Comparison of ENCODE assay signal across 9 cellular contexts in the genomic region with DNA sequence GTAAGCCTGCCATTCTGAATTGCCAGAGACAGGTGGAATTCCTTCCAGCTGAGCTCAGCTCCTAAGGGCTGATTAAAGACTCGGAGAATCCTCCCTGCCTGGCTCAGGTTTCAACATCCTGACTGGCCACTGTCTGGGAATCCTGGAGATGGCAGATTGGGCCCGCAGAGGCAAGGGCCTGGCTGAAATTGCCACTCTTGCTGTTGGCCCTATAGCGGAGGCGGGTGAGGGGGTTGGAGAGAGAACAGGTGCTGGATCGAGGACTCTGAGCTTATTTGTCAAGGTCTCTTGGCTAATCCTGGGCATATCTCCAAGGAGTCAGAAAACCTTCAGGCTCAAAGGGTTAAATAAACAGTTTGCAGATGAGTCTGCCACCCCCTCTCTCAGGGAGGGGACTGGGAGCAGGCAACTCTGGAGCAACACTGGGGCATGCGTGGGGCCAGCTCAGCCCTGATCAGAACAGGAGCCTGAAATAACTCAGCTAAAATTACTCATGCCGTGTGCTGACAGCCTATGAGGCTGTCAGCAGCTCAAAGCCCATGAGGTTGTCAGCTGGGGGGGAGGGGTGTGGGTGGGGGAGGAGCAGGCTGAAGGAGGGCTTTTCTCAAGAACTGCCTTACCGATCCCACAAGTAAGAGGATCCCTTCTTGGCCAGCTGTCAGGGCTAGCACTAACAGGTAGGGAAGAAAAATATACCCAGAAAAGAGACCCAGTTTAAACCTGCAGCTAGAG.
DNase-seq lines count a peak whose midpoint lies in the region; ATAC-seq and TF ChIP-seq lines count a peak whose summit lies in the region.
"Had no signal": no experiment of that assay in that cellular context is flagged by ENCODE, and none has a peak within 500 bp of the region (broad histone marks: within the 10 kb centered on the region; RNA-seq: fewer than 3 reads in every experiment).

No MANE protein-coding gene starts in this region.

- peaks cover 26% of the 10 kb centered on the region for H3K27me3 Mint-ChIP-seq in T-helper 2 cell treated with Interferon-gamma antibody and Interleukin-4, amounts not matched to agents 5 μg/mL and 100 μg/mL, for 36 hours (ENCODE audit: low read depth)

- peak overlapping the region; percentile 27 for H3K27ac ChIP-seq in rectal smooth muscle tissue (ENCODE audit: low read depth, low read length)
- H3K27ac ChIP-seq: neutrophil had no signal

- DNase-seq in EH (ENCODE audit: low read depth) (peak; percentile 86), LNCaP clone FGC (ENCODE audit: low read depth) (peak; percentile 96), glomerular visceral epithelial cell (ENCODE audit: extremely low spot score) (peak; percentile 87), NCI-H774 (lab: John Stamatoyannopoulos, UW) (no peak)
- peak; percentile 63 for DNase-seq in T-helper 2 cell treated with Interferon-gamma antibody and Interleukin-4, amounts not matched to agents 5 μg/mL and 100 μg/mL, for 36 hours (ENCODE audit: low spot score)

- peaks cover 13% of the 10 kb centered on the region for H3K4me1 Mint-ChIP-seq in T-helper 2 cell treated with Interferon-gamma antibody and Interleukin-4, amounts not matched to agents 5 μg/mL and 100 μg/mL, for 36 hours (ENCODE audit: low read depth)

- H3K4me3 Mint-ChIP-seq in T-helper 2 cell treated with Interferon-gamma antibody and Interleukin-4, amounts not matched to agents 5 μg/mL and 100 μg/mL, for 36 hours, result no peak overlapping the region

- no peak for TF ChIP-seq CTCF in LNCaP clone FGC (IDR thresholded peaks at IDR 0.05; ENCODE audit: control insufficient read depth, extremely low read depth, insufficient read depth)

- H3K36me3 ChIP-seq in rectal smooth muscle tissue (ENCODE audit: control insufficient read depth, insufficient read depth, low read length), result peaks cover 3% of the 10 kb centered on the region
- H3K36me3 ChIP-seq: neutrophil had no signal

- H3K9me3 Mint-ChIP-seq in T-helper 2 cell treated with Interferon-gamma antibody and Interleukin-4, amounts not matched to agents 5 μg/mL and 100 μg/mL, for 36 hours, result no peaks in the 10 kb centered on the region

- H3K4me3 ChIP-seq in LNCaP clone FGC (ENCODE audit: low read depth, low read length), result 0 out of 2 replicates have a peak overlapping the region, but pooled peaks have one; percentile 9
- no peak overlapping the region for H3K4me3 ChIP-seq in rectal smooth muscle tissue (ENCODE audit: low read length)

- H3K27me3 ChIP-seq in rectal smooth muscle tissue (ENCODE audit: control insufficient read depth, insufficient read depth, low read length), result no peaks in the 10 kb centered on the region

- ATAC-seq in HG03342 (IDR thresholded peaks at IDR 0.05; ENCODE audit: unreplicated experiment), result no peak
- ATAC-seq in GM18520 (IDR thresholded peaks at IDR 0.05; ENCODE audit: unreplicated experiment), result no peak

- H3K27ac Mint-ChIP-seq in T-helper 2 cell treated with Interferon-gamma antibody and Interleukin-4, amounts not matched to agents 5 μg/mL and 100 μg/mL, for 36 hours, result no peak overlapping the region

- H3K36me3 Mint-ChIP-seq in T-helper 2 cell treated with Interferon-gamma antibody and Interleukin-4, amounts not matched to agents 5 μg/mL and 100 μg/mL, for 36 hours (ENCODE audit: low read depth), result no peaks in the 10 kb centered on the region

- H3K4me1 ChIP-seq in rectal smooth muscle tissue (ENCODE audit: control insufficient read depth, insufficient read depth, low read length), result peaks cover 11% of the 10 kb centered on the region

- no peak overlapping the region for H3K9ac ChIP-seq in rectal smooth muscle tissue (ENCODE audit: low read length)
